Comparison of ENCODE assay signal across 8 cellular contexts in genomic region chr13:113029487-113030258, GRCh38.
A peak's percentile ranks its signal among the peaks of the same experiment; 100 is the strongest.
DNase-seq lines count a peak whose midpoint lies in the region; ATAC-seq and TF ChIP-seq lines count a peak whose summit lies in the region.

No MANE protein-coding gene starts in this region.

- intact Hi-C loops in activated CD4-positive, alpha-beta T cell treated with anti-CD3 and anti-CD28 coated beads, Interleukin-2, amount 10 ng/mL, durations not matched to agents 24 days and 14 days (cut with micrococcal nuclease), result loop anchor here (1.0 kb wide), 1 partner anchor 87 kb away; no protein-coding TSS in a partner anchor
- intact Hi-C loops in dorsolateral prefrontal cortex (cut with DNase I), result loop anchor here (2.0 to 5.0 kb wide), 3 partner anchors 87 to 533 kb away; no protein-coding TSS in a partner anchor

- H3K27ac Mint-ChIP-seq in activated CD4-positive, alpha-beta T cell treated with anti-CD3 and anti-CD28 coated beads, Interleukin-2, amount 10 ng/mL, durations not matched to agents 24 days and 14 days, result no peak overlapping the region
- no peak overlapping the region for H3K27ac Mint-ChIP-seq in neural progenitor cell

- peaks cover 0 to 4% (median 0%) of the 10 kb centered on the region in 45 donors for H3K27me3 ChIP-seq in dorsolateral prefrontal cortex
- H3K27me3 ChIP-seq in neural progenitor cell, result no peaks in the 10 kb centered on the region
- H3K27me3 ChIP-seq in upper lobe of left lung, result no peaks in the 10 kb centered on the region

- no peak overlapping the region for H2AFZ ChIP-seq in neural progenitor cell (replicated peaks)

- no peaks in the 10 kb centered on the region for H3K4me1 Mint-ChIP-seq in activated CD4-positive, alpha-beta T cell treated with anti-CD3 and anti-CD28 coated beads, Interleukin-2, amount 10 ng/mL, durations not matched to agents 24 days and 14 days
- peaks cover 4% of the 10 kb centered on the region for H3K4me1 Mint-ChIP-seq in neural progenitor cell

- H3K4me1 ChIP-seq in neural progenitor cell (no peaks in the 10 kb centered on the region), upper lobe of left lung (no peaks in the 10 kb centered on the region)

- TF ChIP-seq CTCF in dorsolateral prefrontal cortex (IDR thresholded peaks at IDR 0.05 in 54 of 56, conservative IDR thresholded peaks at IDR 0.05 in 2 of 56; ENCODE audit: low read depth in 1 of 56, partially characterized antibody in 56 of 56) (peak; percentile 50 to 95 (median 88)), neural progenitor cell (IDR thresholded peaks at IDR 0.05) (peak; percentile 98), upper lobe of left lung (IDR thresholded peaks at IDR 0.05) (peak; percentile 69 to 83 (median 76))

- peak in 1 of 2 donors; percentile 61 for ATAC-seq in upper lobe of left lung (ENCODE audit: low FRiP score in 2 of 2)
- no peak for ATAC-seq in esophagus mucosa
- ATAC-seq in HG03442 (IDR thresholded peaks at IDR 0.05; ENCODE audit: unreplicated experiment), result no peak

- H3F3A ChIP-seq in neural progenitor cell (ENCODE audit: low read depth), result peaks cover 4% of the 10 kb centered on the region

- no peaks in the 10 kb centered on the region for H3K36me3 Mint-ChIP-seq in activated CD4-positive, alpha-beta T cell treated with anti-CD3 and anti-CD28 coated beads, Interleukin-2, amount 10 ng/mL, durations not matched to agents 24 days and 14 days (ENCODE audit: low read depth)
- peaks cover 8% of the 10 kb centered on the region for H3K36me3 Mint-ChIP-seq in neural progenitor cell

- H3K27me3 Mint-ChIP-seq in activated CD4-positive, alpha-beta T cell treated with anti-CD3 and anti-CD28 coated beads, Interleukin-2, amount 10 ng/mL, durations not matched to agents 24 days and 14 days, result no peaks in the 10 kb centered on the region
- peaks cover 6% of the 10 kb centered on the region for H3K27me3 Mint-ChIP-seq in neural progenitor cell (ENCODE audit: insufficient read depth, low read depth)

- DNase-seq in CMK (ENCODE audit: low read depth) (peak; percentile 29), HK-2 (ENCODE audit: unreplicated experiment) (peak; percentile 18), dorsolateral prefrontal cortex (peak in 6 of 10 donors; percentile 44 to 76 (median 60)), neural progenitor cell (ENCODE audit: low spot score) (peak; percentile 70), upper lobe of left lung (peak in 1 of 2 donors; percentile 91)
- peak; percentile 81 for DNase-seq in activated CD4-positive, alpha-beta T cell treated with anti-CD3 and anti-CD28 coated beads, Interleukin-2, amount 10 ng/mL, durations not matched to agents 24 days and 14 days

- 41 to 58% methylated on average over 11 to 23 of the region's 23 CpGs for WGBS in upper lobe of left lung, 2 donors

- H3K9ac ChIP-seq in neural progenitor cell, result no peak overlapping the region

- no peaks in the 10 kb centered on the region for H3K79me2 ChIP-seq in neural progenitor cell (ENCODE audit: low read depth)

- TF ChIP-seq POLR2A in upper lobe of left lung (IDR thresholded peaks at IDR 0.05), result no peak

- H3K9me3 Mint-ChIP-seq in activated CD4-positive, alpha-beta T cell treated with anti-CD3 and anti-CD28 coated beads, Interleukin-2, amount 10 ng/mL, durations not matched to agents 24 days and 14 days, result no peaks in the 10 kb centered on the region
- peaks cover 2% of the 10 kb centered on the region for H3K9me3 Mint-ChIP-seq in neural progenitor cell

- no peak for TF ChIP-seq EP300 in upper lobe of left lung (IDR thresholded peaks at IDR 0.05)

- H4K20me1 ChIP-seq in neural progenitor cell (ENCODE audit: low read depth), result peaks cover 4% of the 10 kb centered on the region

- no peak overlapping the region for H3K4me2 ChIP-seq in neural progenitor cell

- H3K4me3 Mint-ChIP-seq in activated CD4-positive, alpha-beta T cell treated with anti-CD3 and anti-CD28 coated beads, Interleukin-2, amount 10 ng/mL, durations not matched to agents 24 days and 14 days, result no peak overlapping the region
- H3K4me3 Mint-ChIP-seq in neural progenitor cell, result no peak overlapping the region

- H3K27ac ChIP-seq in dorsolateral prefrontal cortex, result peak overlapping the region in 4 of 59 donors; percentile 12 to 59 (median 29)
- no peak overlapping the region for H3K27ac ChIP-seq in neural progenitor cell
- H3K27ac ChIP-seq in upper lobe of left lung, result no peak overlapping the region

- H3K36me3 ChIP-seq in neural progenitor cell (no peaks in the 10 kb centered on the region), upper lobe of left lung (peaks cover 0 to 6% (median 0%) of the 10 kb centered on the region in 4 donors)

- H3K9me3 ChIP-seq in neural progenitor cell (ENCODE audit: low read depth) (no peaks in the 10 kb centered on the region), upper lobe of left lung (no peaks in the 10 kb centered on the region)

- H3K4me3 ChIP-seq in dorsolateral prefrontal cortex, result no peak overlapping the region
- no peak overlapping the region for H3K4me3 ChIP-seq in neural progenitor cell
- no peak overlapping the region for H3K4me3 ChIP-seq in upper lobe of left lung
